Comparison of ENCODE assay signal across 8 cellular contexts in the genomic region with DNA sequence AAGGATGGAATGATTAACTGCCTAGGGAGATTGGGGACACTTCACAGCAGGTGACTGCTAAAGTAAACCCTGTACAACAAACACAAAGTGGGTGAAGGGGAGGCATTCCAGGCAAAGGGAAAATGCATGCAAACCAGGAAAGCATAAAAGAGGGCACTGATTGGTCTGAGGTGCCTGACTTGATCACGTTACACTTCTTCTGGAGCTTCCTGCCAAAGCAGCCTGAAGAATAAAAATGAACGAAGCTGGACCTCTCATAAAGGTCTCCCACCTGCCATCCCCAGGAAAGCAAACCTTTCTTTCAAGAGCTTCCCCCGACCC. TPM values are rescaled to one million over a fixed set of nuclear protein-coding genes. Genes with fewer than 3 reads are reported as not detected.
DNase-seq lines count a peak whose midpoint lies in the region; ATAC-seq and TF ChIP-seq lines count a peak whose summit lies in the region.

No MANE protein-coding gene starts in this region.

- no peak overlapping the region for H3K4me3 Mint-ChIP-seq in activated CD4-positive, alpha-beta T cell treated with anti-CD3 and anti-CD28 coated beads, Interleukin-2, amount 10 ng/mL, durations not matched to agents 24 days and 14 days
- H3K4me3 Mint-ChIP-seq in brain, result no peak overlapping the region
- peak overlapping the region; percentile 2 for H3K4me3 Mint-ChIP-seq in stimulated activated effector memory CD8-positive, alpha-beta T cell treated with anti-CD3 and anti-CD28 coated beads, Interleukin-12 subunit alpha, Interleukin-12 subunit beta, amount 100 ng/mL, for 72 hours
- H3K4me3 Mint-ChIP-seq in stimulated activated memory B cell treated with anti-CD40 and anti-IgM and Interleukin-4, amounts not matched to agents 10 μg/mL and 1 μg/mL and 100 μg/mL, for 72 hours, result no peak overlapping the region

- peaks cover 29% of the 10 kb centered on the region for H3K4me1 Mint-ChIP-seq in activated CD4-positive, alpha-beta T cell treated with anti-CD3 and anti-CD28 coated beads, Interleukin-2, amount 10 ng/mL, durations not matched to agents 24 days and 14 days
- peaks cover 14% of the 10 kb centered on the region for H3K4me1 Mint-ChIP-seq in brain
- H3K4me1 Mint-ChIP-seq in stimulated activated effector memory CD8-positive, alpha-beta T cell treated with anti-CD3 and anti-CD28 coated beads, Interleukin-12 subunit alpha, Interleukin-12 subunit beta, amount 100 ng/mL, for 72 hours, result peaks cover 18% of the 10 kb centered on the region
- H3K4me1 Mint-ChIP-seq in stimulated activated memory B cell treated with anti-CD40 and anti-IgM and Interleukin-4, amounts not matched to agents 10 μg/mL and 1 μg/mL and 100 μg/mL, for 72 hours, result peaks cover 7% of the 10 kb centered on the region

- H3K36me3 Mint-ChIP-seq in activated CD4-positive, alpha-beta T cell treated with anti-CD3 and anti-CD28 coated beads, Interleukin-2, amount 10 ng/mL, durations not matched to agents 24 days and 14 days (ENCODE audit: low read depth), result peaks cover 42% of the 10 kb centered on the region
- H3K36me3 Mint-ChIP-seq in brain, result peaks cover 52% of the 10 kb centered on the region
- H3K36me3 Mint-ChIP-seq in stimulated activated effector memory CD8-positive, alpha-beta T cell treated with anti-CD3 and anti-CD28 coated beads, Interleukin-12 subunit alpha, Interleukin-12 subunit beta, amount 100 ng/mL, for 72 hours, result peaks cover 6% of the 10 kb centered on the region
- peaks cover 35% of the 10 kb centered on the region for H3K36me3 Mint-ChIP-seq in stimulated activated memory B cell treated with anti-CD40 and anti-IgM and Interleukin-4, amounts not matched to agents 10 μg/mL and 1 μg/mL and 100 μg/mL, for 72 hours

- no peaks in the 10 kb centered on the region for H3K9me3 Mint-ChIP-seq in activated CD4-positive, alpha-beta T cell treated with anti-CD3 and anti-CD28 coated beads, Interleukin-2, amount 10 ng/mL, durations not matched to agents 24 days and 14 days
- H3K9me3 Mint-ChIP-seq in brain, result no peaks in the 10 kb centered on the region
- H3K9me3 Mint-ChIP-seq in stimulated activated effector memory CD8-positive, alpha-beta T cell treated with anti-CD3 and anti-CD28 coated beads, Interleukin-12 subunit alpha, Interleukin-12 subunit beta, amount 100 ng/mL, for 72 hours, result no peaks in the 10 kb centered on the region
- no peaks in the 10 kb centered on the region for H3K9me3 Mint-ChIP-seq in stimulated activated memory B cell treated with anti-CD40 and anti-IgM and Interleukin-4, amounts not matched to agents 10 μg/mL and 1 μg/mL and 100 μg/mL, for 72 hours

- no peak for TF ChIP-seq CTCF in brain (conservative IDR thresholded peaks at IDR 0.05)

- peak overlapping the region; percentile 80 for H3K27ac Mint-ChIP-seq in activated CD4-positive, alpha-beta T cell treated with anti-CD3 and anti-CD28 coated beads, Interleukin-2, amount 10 ng/mL, durations not matched to agents 24 days and 14 days
- H3K27ac Mint-ChIP-seq in brain, result peak overlapping the region in 4 of 5 experiments; percentile 45 to 88 (median 66)
- H3K27ac Mint-ChIP-seq in stimulated activated effector memory CD8-positive, alpha-beta T cell treated with anti-CD3 and anti-CD28 coated beads, Interleukin-12 subunit alpha, Interleukin-12 subunit beta, amount 100 ng/mL, for 72 hours, result no peak overlapping the region
- no peak overlapping the region for H3K27ac Mint-ChIP-seq in stimulated activated memory B cell treated with anti-CD40 and anti-IgM and Interleukin-4, amounts not matched to agents 10 μg/mL and 1 μg/mL and 100 μg/mL, for 72 hours

- DNase-seq in activated CD4-positive, alpha-beta T cell treated with anti-CD3 and anti-CD28 coated beads, Interleukin-2, amount 10 ng/mL, durations not matched to agents 24 days and 14 days, result no peak
- DNase-seq in activated CD4-positive, alpha-beta T cell treated with anti-CD3 and anti-CD28 coated beads for 48 hours, result no peak
- DNase-seq in NCI-H187 treated with DMSO at 0.1 percent for 48 hours (lab: John Stamatoyannopoulos, UW), result peak; percentile 65
- no peak for DNase-seq in stimulated activated effector memory CD8-positive, alpha-beta T cell treated with anti-CD3 and anti-CD28 coated beads, Interleukin-12 subunit alpha, Interleukin-12 subunit beta, amount 100 ng/mL, for 72 hours (ENCODE audit: low spot score in 2 of 2)
- no peak for DNase-seq in ureter (ENCODE audit: low spot score)
- no peak for DNase-seq in hypothalamus (lab: John Stamatoyannopoulos, UW)

- ATAC-seq in stimulated activated effector memory CD8-positive, alpha-beta T cell treated with anti-CD3 and anti-CD28 coated beads, Interleukin-12 subunit alpha, Interleukin-12 subunit beta, amount 100 ng/mL, for 72 hours, result no peak
- ATAC-seq in stimulated activated memory B cell treated with anti-CD40 and anti-IgM and Interleukin-4, amounts not matched to agents 10 μg/mL and 1 μg/mL and 100 μg/mL, for 72 hours, result no peak

- intact Hi-C loops in activated CD4-positive, alpha-beta T cell treated with anti-CD3 and anti-CD28 coated beads, Interleukin-2, amount 10 ng/mL, durations not matched to agents 24 days and 14 days (cut with micrococcal nuclease), result loop anchor here (5.0 kb wide), 3 partner anchors 46 to 176 kb away; a partner anchor contains a TSS

- no peaks in the 10 kb centered on the region for H3K27me3 Mint-ChIP-seq in activated CD4-positive, alpha-beta T cell treated with anti-CD3 and anti-CD28 coated beads, Interleukin-2, amount 10 ng/mL, durations not matched to agents 24 days and 14 days
- H3K27me3 Mint-ChIP-seq in brain, result no peaks in the 10 kb centered on the region
- no peaks in the 10 kb centered on the region for H3K27me3 Mint-ChIP-seq in stimulated activated memory B cell treated with anti-CD40 and anti-IgM and Interleukin-4, amounts not matched to agents 10 μg/mL and 1 μg/mL and 100 μg/mL, for 72 hours

RNA-seq across cellular contexts. Expression of a gene that starts 46.7 kb away (rescaled TPM):
- 0.19 TPM in 1 of 2 replicates, not detected in the other for total RNA-seq in activated CD4-positive, alpha-beta T cell treated with anti-CD3 and anti-CD28 coated beads, Interleukin-2, amount 10 ng/mL, durations not matched to agents 24 days and 14 days
- polyA plus RNA-seq in brain (ENCODE audit: insufficient read depth, low read depth, low replicate concordance), result 1.1 TPM
- 357 TPM for total RNA-seq in ureter

Comparison
In these comparisons a context has a peak if more than half of its experiments do, and no peak if none do; other contexts are left out.
1. H3K27ac Mint-ChIP-seq: peak in activated CD4-positive, alpha-beta T cell treated with anti-CD3 and anti-CD28 coated beads, Interleukin-2, amount 10 ng/mL, durations not matched to agents 24 days and 14 days (single experiment) and brain (4 of 5); none in stimulated activated effector memory CD8-positive, alpha-beta T cell treated with anti-CD3 and anti-CD28 coated beads, Interleukin-12 subunit alpha, Interleukin-12 subunit beta, amount 100 ng/mL, for 72 hours (single experiment) and stimulated activated memory B cell treated with anti-CD40 and anti-IgM and Interleukin-4, amounts not matched to agents 10 μg/mL and 1 μg/mL and 100 μg/mL, for 72 hours (single experiment).
2. RNA of a gene that starts 46.7 kb away (total RNA-seq): 357 TPM in ureter (single experiment); 0.19 TPM in activated CD4-positive, alpha-beta T cell treated with anti-CD3 and anti-CD28 coated beads, Interleukin-2, amount 10 ng/mL, durations not matched to agents 24 days and 14 days; every median in the first group is over 100 times any median in the second.